ENCODE assay signal across 9 cellular contexts in genomic region chr20:12012241-12013222, GRCh38.
DNase-seq lines count a peak whose midpoint lies in the region; ATAC-seq and TF ChIP-seq lines count a peak whose summit lies in the region.
"Had no signal": no experiment of that assay in that cellular context is flagged by ENCODE, and none has a peak within 500 bp of the region (broad histone marks: within the 10 kb centered on the region; RNA-seq: fewer than 3 reads in every experiment).

No MANE protein-coding gene starts in this region.

- BruUV-seq in Panc1 (replicated peaks; lab: Mats Ljungman, UMichigan) = no TSS peak

- in situ Hi-C loops in Panc1 (cut with HindIII; ENCODE audit: low pct_unique_long_range_greater_than_20kb, low sequenced_read_pairs) = no loop called here

- TF ChIP-seq CTCF in GM12872 (IDR thresholded peaks at IDR 0.05; ENCODE audit: insufficient read depth, low read depth, low read length) (peak; percentile 97), Panc1 (IDR thresholded peaks at IDR 0.05) (peak; percentile 84)

- H3K4me1 Mint-ChIP-seq in memory B cell = no peaks in the 10 kb centered on the region

- no peaks in the 10 kb centered on the region for H3K36me3 ChIP-seq in Panc1 (ENCODE audit: control insufficient read depth, insufficient read depth, low read length)
- H3K36me3 ChIP-seq: SJSA1 had no signal

- H3K27me3 Mint-ChIP-seq in memory B cell = no peaks in the 10 kb centered on the region

- H3K9me3 Mint-ChIP-seq in memory B cell = peaks cover 1% of the 10 kb centered on the region

- POLR2A ChIA-PET in Panc1 (lab: Charles Lee) = no interaction called here

- H3K9me3 ChIP-seq in Panc1 (ENCODE audit: control insufficient read depth, insufficient read depth, low read depth, low read length) = no peaks in the 10 kb centered on the region
- H3K9me3 ChIP-seq: SJSA1 had no signal

- CTCF ChIA-PET in Panc1 (lab: Charles Lee) = no interaction called here

- no peaks in the 10 kb centered on the region for H3K27me3 ChIP-seq in Panc1 (ENCODE audit: control insufficient read depth, insufficient read depth, low read length)
- H3K27me3 ChIP-seq: SJSA1 had no signal

- no peak overlapping the region for H3K4me3 Mint-ChIP-seq in memory B cell

- no peak overlapping the region for H3K27ac ChIP-seq in Panc1 (ENCODE audit: low read length)
- H3K27ac ChIP-seq: SJSA1 had no signal

- DNase-seq in AG20443 (ENCODE audit: low spot score) (peak; percentile 69), Panc1 (ENCODE audit: low read depth, low spot score) (peak; percentile 39), dermis microvascular lymphatic vessel endothelial cell (ENCODE audit: low read depth in 2 of 2) (peak; percentile 31 to 62), memory B cell (ENCODE audit: low spot score in 2 of 2) (peak; percentile 11 to 14)

- no peaks in the 10 kb centered on the region for H3K36me3 Mint-ChIP-seq in memory B cell

- intact Hi-C loops in Panc1 (cut with micrococcal nuclease; ENCODE audit: unreplicated experiment) = no loop called here

- peak; percentile 76 for ATAC-seq in HG03342 (IDR thresholded peaks at IDR 0.05; ENCODE audit: unreplicated experiment)
- no peak for ATAC-seq in Panc1
- ATAC-seq in memory B cell (ENCODE audit: low read depth) = peak; percentile 60
- no peak for ATAC-seq in GM18502 (IDR thresholded peaks at IDR 0.05; ENCODE audit: poor library complexity, unreplicated experiment)
- ATAC-seq in HG03571 (IDR thresholded peaks at IDR 0.05; ENCODE audit: unreplicated experiment) = no peak

- no peak overlapping the region for H3K27ac Mint-ChIP-seq in memory B cell

- no peak overlapping the region for H3K4me3 ChIP-seq in Panc1 (ENCODE audit: low read depth in 2 of 2, low read length in 2 of 2)
- H3K4me3 ChIP-seq: SJSA1 had no signal

- H3K4me1 ChIP-seq in Panc1 (ENCODE audit: control insufficient read depth, insufficient read depth, low read length) = no peaks in the 10 kb centered on the region
- H3K4me1 ChIP-seq: SJSA1 had no signal

Comparison
In these comparisons a context has a peak if more than half of its experiments do, and no peak if none do; other contexts are left out.
1. DNase-seq: peak in every context shown above with its lines; median percentile 69 in AG20443; 46 in dermis microvascular lymphatic vessel endothelial cell; 39 in Panc1; 12 in memory B cell.
2. ATAC-seq: peak in HG03342 (single experiment) and memory B cell (single experiment); none in Panc1 (single experiment), GM18502 (single experiment) and HG03571 (single experiment).